9 cellular contexts compared by ENCODE assay signal in genomic region chr1:7478797-7479499, GRCh38.
DNase-seq lines count a peak whose midpoint lies in the region; ATAC-seq, FAIRE-seq and TF ChIP-seq lines count a peak whose summit lies in the region.
"Had no signal": no experiment of that assay in that cellular context is flagged by ENCODE, and none has a peak within 500 bp of the region (broad histone marks: within the 10 kb centered on the region; RNA-seq: fewer than 3 reads in every experiment).

No MANE protein-coding gene starts in this region.

- intact Hi-C loops in pancreas (cut with DNase I), result no loop called here

- no peaks in the 10 kb centered on the region for H4K20me1 ChIP-seq in fibroblast of lung (ENCODE audit: control insufficient read depth, extremely low read depth, insufficient read depth, low read length)

- no peaks in the 10 kb centered on the region for H3K27me3 ChIP-seq in fibroblast of lung (ENCODE audit: control insufficient read depth, insufficient read depth, low read length)
- H3K27me3 ChIP-seq in pancreas, result no peaks in the 10 kb centered on the region

- no peaks in the 10 kb centered on the region for H3K9me3 ChIP-seq in fibroblast of lung (ENCODE audit: control insufficient read depth, insufficient read depth, low read depth, low read length)
- H3K9me3 ChIP-seq in pancreas, result no peaks in the 10 kb centered on the region

- DNase-seq in ELR (ENCODE audit: low read depth) (peak; percentile 56), NCI-H526 (lab: John Stamatoyannopoulos, UW) (peak; percentile 86 to 90), fibroblast of lung (ENCODE audit: low read depth in 2 of 2) (peak; percentile 95 to 97), pancreas (peak in 4 of 6 donors; percentile 28 to 52 (median 40))
- no peak for DNase-seq in activated CD8-positive, alpha-beta memory T cell treated with anti-CD3 and anti-CD28 coated beads for 24 hours

- TF ChIP-seq CTCF in fibroblast of lung (conservative IDR thresholded peaks at IDR 0.05 in 1 of 2, IDR thresholded peaks at IDR 0.05 in 1 of 2; ENCODE audit: low read depth in 1 of 2, low read length in 2 of 2) (no peak), pancreas (IDR thresholded peaks at IDR 0.05) (no peak)

- H2AFZ ChIP-seq in fibroblast of lung (ENCODE audit: low read length), result no peak overlapping the region

- H3K36me3 ChIP-seq in fibroblast of lung (ENCODE audit: control insufficient read depth, insufficient read depth, low read length) (no peaks in the 10 kb centered on the region), pancreas (no peaks in the 10 kb centered on the region)

- H3K4me1 ChIP-seq in fibroblast of lung (ENCODE audit: control insufficient read depth, extremely low read depth, insufficient read depth, low read length) (peaks cover 2% of the 10 kb centered on the region), pancreas (no peaks in the 10 kb centered on the region)

- no peaks in the 10 kb centered on the region for H3K79me2 ChIP-seq in fibroblast of lung (ENCODE audit: control insufficient read depth, insufficient read depth, low read length)

- no peak overlapping the region for H3K9ac ChIP-seq in fibroblast of lung (ENCODE audit: insufficient read depth, low read length)

- H3K4me2 ChIP-seq in fibroblast of lung (ENCODE audit: extremely low read depth, insufficient read depth, low read length), result no peak overlapping the region

- peak overlapping the region; percentile 60 for H3K27ac ChIP-seq in fibroblast of lung (ENCODE audit: insufficient read depth, low read length)
- no peak overlapping the region for H3K27ac ChIP-seq in pancreas

- 39 to 44% methylated on average over 14 of the region's 14 CpGs for WGBS in pancreas, 2 donors

- H3K4me3 ChIP-seq in fibroblast of lung (replicated peaks in 1 of 4; ENCODE audit: control extremely low read depth in 1 of 4, insufficient read depth in 1 of 4, low read depth in 3 of 4, low read length in 4 of 4) (no peak overlapping the region), pancreas (no peak overlapping the region)

- FAIRE-seq in pancreas (lab: Jason Lieb, UNC), result no peak
- FAIRE-seq: colon had no signal

- ATAC-seq in pancreas, result peak in 3 of 4 donors; percentile 53 to 70 (median 69)
- ATAC-seq in HG03354 (IDR thresholded peaks at IDR 0.05; ENCODE audit: poor library complexity, severe bottlenecking, unreplicated experiment), result no peak
- ATAC-seq in GM21447 (IDR thresholded peaks at IDR 0.05; ENCODE audit: unreplicated experiment), result no peak
- ATAC-seq in GM21381 (IDR thresholded peaks at IDR 0.05; ENCODE audit: unreplicated experiment), result no peak

Comparison
In these comparisons a context has a peak if more than half of its experiments do, and no peak if none do; other contexts are left out.
1. ATAC-seq: peak in pancreas (3 of 4); none in HG03354 (single experiment), GM21447 (single experiment) and GM21381 (single experiment).